In the genomic region with DNA sequence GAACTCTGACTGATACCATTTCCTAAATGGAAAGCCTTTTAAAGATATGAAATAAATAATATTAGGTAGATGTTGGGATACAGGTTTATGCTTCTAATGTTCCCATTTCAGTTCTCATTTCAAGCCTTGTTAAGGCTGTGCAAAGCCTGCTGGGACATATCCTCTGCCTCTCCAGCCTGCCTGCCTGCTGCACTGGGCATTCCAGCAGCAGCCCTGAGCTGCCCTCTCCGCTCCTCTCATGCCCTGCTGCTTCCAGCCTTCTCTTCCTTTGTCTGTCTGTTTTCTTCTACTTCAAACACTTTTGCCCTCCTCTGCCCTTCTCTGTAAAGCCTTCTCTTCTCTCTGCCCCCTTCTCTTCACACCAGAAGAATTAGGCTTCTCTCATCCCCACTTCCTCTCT, we compare ENCODE assay signal across 20 cellular contexts.
"Had no signal": no experiment of that assay in that cellular context is flagged by ENCODE, and none has a peak within 500 bp of the region (broad histone marks: within the 10 kb centered on the region; RNA-seq: fewer than 3 reads in every experiment).

No MANE protein-coding gene starts in this region.

- DNase-seq: activated CD4-positive, alpha-beta T cell treated with anti-CD3 and anti-CD28 coated beads, Interleukin-2, amount 10 ng/mL, durations not matched to agents 24 days and 14 days; activated CD8-positive, alpha-beta memory T cell treated with anti-CD3 and anti-CD28 coated beads, Interleukin-2, amount 50 U/mL, for 4 hours; activated CD8-positive, alpha-beta T cell treated with anti-CD3 and anti-CD28 coated beads, Interleukin-2, amount 10 ng/mL, durations not matched to agents 7 days and 5 days; activated naive CD4-positive, alpha-beta T cell treated with anti-CD3 and anti-CD28 coated beads for 36 hours; activated T-cell treated with anti-CD3 and anti-CD28 coated beads, Interleukin-2, amount 50 U/mL, for 4 hours; body of pancreas; central memory CD4-positive, alpha-beta T cell; dorsolateral prefrontal cortex; erythroblast; gastrocnemius medialis; naive thymus-derived CD8-positive, alpha-beta T cell; stimulated activated CD4-positive, alpha-beta T cell treated with anti-CD3 and anti-CD28 coated beads, Interleukin-12 subunit alpha, Interleukin-12 subunit beta, amount 100 ng/mL, for 4 hours; stimulated activated CD4-positive, alpha-beta T cell treated with anti-CD3 and anti-CD28 coated beads, Interleukin-1b, Interleukin-23, amount 100 ng/mL, for 48 hours; stimulated activated CD8-positive, alpha-beta memory T cell treated with anti-CD3 and anti-CD28 coated beads, Interleukin-4, amount 100 ng/mL, for 48 hours; T1000 had no signal

- H3K4me1 ChIP-seq: body of pancreas, gastrocnemius medialis, left lung had no signal

- H3K4me3 ChIP-seq: body of pancreas, dorsolateral prefrontal cortex, gastrocnemius medialis, heart right ventricle, left lung, tibial nerve had no signal

- H3K36me3 ChIP-seq: gastrocnemius medialis, heart right ventricle, left lung, tibial nerve had no signal

- H3K27me3 ChIP-seq: body of pancreas, dorsolateral prefrontal cortex, gastrocnemius medialis, heart right ventricle, left lung, tibial nerve had no signal

- H3K27ac Mint-ChIP-seq: activated CD4-positive, alpha-beta T cell treated with anti-CD3 and anti-CD28 coated beads, Interleukin-2, amount 10 ng/mL, durations not matched to agents 24 days and 14 days; activated CD8-positive, alpha-beta T cell treated with anti-CD3 and anti-CD28 coated beads, Interleukin-2, amount 10 ng/mL, durations not matched to agents 7 days and 5 days; activated naive CD4-positive, alpha-beta T cell treated with anti-CD3 and anti-CD28 coated beads for 36 hours; memory B cell; stimulated activated naive CD8-positive, alpha-beta T cell treated with anti-CD3 and anti-CD28 coated beads, Interleukin-15, Interleukin-2, amounts not matched to agents 100 ng/mL and 50 ng/mL, for 24 hours had no signal

- H3K27me3 Mint-ChIP-seq: activated CD4-positive, alpha-beta T cell treated with anti-CD3 and anti-CD28 coated beads, Interleukin-2, amount 10 ng/mL, durations not matched to agents 24 days and 14 days; memory B cell; stimulated activated naive CD8-positive, alpha-beta T cell treated with anti-CD3 and anti-CD28 coated beads, Interleukin-15, Interleukin-2, amounts not matched to agents 100 ng/mL and 50 ng/mL, for 24 hours had no signal

- H3K4me3 Mint-ChIP-seq: activated CD4-positive, alpha-beta T cell treated with anti-CD3 and anti-CD28 coated beads, Interleukin-2, amount 10 ng/mL, durations not matched to agents 24 days and 14 days; activated CD8-positive, alpha-beta T cell treated with anti-CD3 and anti-CD28 coated beads, Interleukin-2, amount 10 ng/mL, durations not matched to agents 7 days and 5 days; activated naive CD4-positive, alpha-beta T cell treated with anti-CD3 and anti-CD28 coated beads for 36 hours; activated T-cell treated with anti-CD3 and anti-CD28 coated beads, Interleukin-2, amount 50 U/mL, for 4 hours; memory B cell; naive thymus-derived CD8-positive, alpha-beta T cell; stimulated activated naive CD8-positive, alpha-beta T cell treated with anti-CD3 and anti-CD28 coated beads, Interleukin-15, Interleukin-2, amounts not matched to agents 100 ng/mL and 50 ng/mL, for 24 hours had no signal

- H3K9me3 Mint-ChIP-seq: memory B cell had no signal

- ATAC-seq: activated CD8-positive, alpha-beta T cell treated with anti-CD3 and anti-CD28 coated beads, Interleukin-2, amount 10 ng/mL, durations not matched to agents 7 days and 5 days; activated T-cell treated with anti-CD3 and anti-CD28 coated beads, Interleukin-2, amount 50 U/mL, for 4 hours; body of pancreas; gastrocnemius medialis; left lung; naive thymus-derived CD8-positive, alpha-beta T cell had no signal

- H3K9me3 ChIP-seq: body of pancreas, gastrocnemius medialis had no signal

- H3K4me1 Mint-ChIP-seq: activated CD4-positive, alpha-beta T cell treated with anti-CD3 and anti-CD28 coated beads, Interleukin-2, amount 10 ng/mL, durations not matched to agents 24 days and 14 days had no signal

- H3K27ac ChIP-seq: body of pancreas, gastrocnemius medialis, heart right ventricle, left lung, tibial nerve had no signal
